In genomic region chr6:28751963-28752350, GRCh38 we compare ENCODE assay signal across 21 cellular contexts.
DNase-seq lines count a peak whose midpoint lies in the region; ATAC-seq, FAIRE-seq and TF ChIP-seq lines count a peak whose summit lies in the region.
"Had no signal": no experiment of that assay in that cellular context is flagged by ENCODE, and none has a peak within 500 bp of the region (broad histone marks: within the 10 kb centered on the region; RNA-seq: fewer than 3 reads in every experiment).

No MANE protein-coding gene starts in this region.

- no peak overlapping the region for H3K4me3 Mint-ChIP-seq in activated naive CD4-positive, alpha-beta T cell treated with anti-CD3 and anti-CD28 coated beads, Interleukin-2, amount 10 ng/mL, durations not matched to agents 7 days and 5 days

- H3K36me3 Mint-ChIP-seq in activated naive CD4-positive, alpha-beta T cell treated with anti-CD3 and anti-CD28 coated beads, Interleukin-2, amount 10 ng/mL, durations not matched to agents 7 days and 5 days = no peaks in the 10 kb centered on the region

- no peak for TF ChIP-seq EP300 in H1 (IDR thresholded peaks at IDR 0.05; ENCODE audit: borderline replicate concordance in 1 of 2, low read depth in 2 of 2, low read length in 2 of 2)

- H3K79me2 ChIP-seq in H1 (ENCODE audit: control insufficient read depth in 1 of 2, insufficient read depth in 2 of 2, low read length in 2 of 2) = no peaks in the 10 kb centered on the region

- no peak overlapping the region for H3K23ac ChIP-seq in H1 (ENCODE audit: insufficient read length)

- no peak for TF ChIP-seq RAD21 in H1 (IDR thresholded peaks at IDR 0.05 in 1 of 2, conservative IDR thresholded peaks at IDR 0.05 in 1 of 2; ENCODE audit: low read depth in 2 of 2, low read length in 2 of 2)

- POLR2A ChIA-PET in H1 (lab: Charles Lee; ENCODE audit: partially characterized antibody) = no interaction called here

- H4K20me1 ChIP-seq in H1 (replicated peaks in 1 of 2; ENCODE audit: control insufficient read depth in 1 of 2, insufficient read depth in 2 of 2, low read length in 2 of 2) = no peaks in the 10 kb centered on the region

- H3K4me1 Mint-ChIP-seq in activated naive CD4-positive, alpha-beta T cell treated with anti-CD3 and anti-CD28 coated beads, Interleukin-2, amount 10 ng/mL, durations not matched to agents 7 days and 5 days = no peaks in the 10 kb centered on the region

- H3K4me1 ChIP-seq in H1 (replicated peaks in 1 of 4; ENCODE audit: control insufficient read depth in 3 of 4, insufficient read depth in 4 of 4, low read length in 3 of 4) (peaks cover 0 to 2% (median 0%) of the 10 kb centered on the region in 4 experiments; a peak in 2 of 7 replicates), small intestine (ENCODE audit: control insufficient read depth in 2 of 2, insufficient read depth in 1 of 2, low read depth in 1 of 2, low read length in 1 of 2) (no peaks in the 10 kb centered on the region)
- H3K4me1 ChIP-seq: BE2C, SJCRH30 had no signal

- H4K5ac ChIP-seq in H1 (ENCODE audit: insufficient read length, low read depth, low read length) = no peak overlapping the region

- H3K4me2 ChIP-seq in H1 (ENCODE audit: insufficient read depth in 1 of 2, low read depth in 2 of 2, low read length in 2 of 2) = peak overlapping the region in 1 of 2 experiments; percentile 53; a peak in 2 of 4 replicates
- H3K4me2 ChIP-seq: KMS-11 had no signal

- H2AK5ac ChIP-seq in H1 (ENCODE audit: low read depth, low read length) = no peak overlapping the region

- H3K4me3 ChIP-seq in H1 (ENCODE audit: extremely low read depth in 1 of 4, insufficient read depth in 2 of 4, low read depth in 3 of 4, low read length in 4 of 4) (peak overlapping the region in 1 of 4 experiments; percentile 46; a peak in 2 of 8 replicates), small intestine (ENCODE audit: low read depth in 1 of 2, low read length in 2 of 2) (no peak overlapping the region)
- H3K4me3 ChIP-seq: SJCRH30 had no signal

- H2BK20ac ChIP-seq in H1 (ENCODE audit: low read length) = no peak overlapping the region

- H3K18ac ChIP-seq in H1 (ENCODE audit: extremely low read depth, low read length) = no peak overlapping the region

- no peak overlapping the region for H2AFZ ChIP-seq in H1 (ENCODE audit: low read length)

- H3K79me1 ChIP-seq in H1 (ENCODE audit: low read depth, low read length) = no peaks in the 10 kb centered on the region

- FAIRE-seq in G401.6 (lab: Jason Lieb, UNC) (peak; percentile 98), RCC 7860 (lab: Jason Lieb, UNC) (peak; percentile 83), H1 (lab: Jason Lieb, UNC) (no peak), small intestine (lab: Jason Lieb, UNC) (peak; percentile 81)

- H3K27me3 Mint-ChIP-seq in activated naive CD4-positive, alpha-beta T cell treated with anti-CD3 and anti-CD28 coated beads, Interleukin-2, amount 10 ng/mL, durations not matched to agents 7 days and 5 days = peaks cover 25% of the 10 kb centered on the region

- no peak overlapping the region for H2BK12ac ChIP-seq in H1 (ENCODE audit: low read depth, low read length)

- H3K36me3 ChIP-seq in H1 (ENCODE audit: control insufficient read depth in 2 of 4, insufficient read depth in 4 of 4, low read length in 3 of 4) = no peaks in the 10 kb centered on the region
- no peaks in the 10 kb centered on the region for H3K36me3 ChIP-seq in small intestine (ENCODE audit: control insufficient read depth in 2 of 2, insufficient read depth in 2 of 2, low read length in 2 of 2)
- H3K36me3 ChIP-seq: BE2C, SJCRH30 had no signal

- H3K27me3 ChIP-seq in H1 (replicated peaks in 1 of 4; ENCODE audit: control insufficient read depth in 3 of 4, extremely low read depth in 1 of 4, insufficient read depth in 3 of 4, low read length in 3 of 4) (no peaks in the 10 kb centered on the region; a peak in 2 of 7 replicates), small intestine (ENCODE audit: control insufficient read depth in 2 of 2, insufficient read depth in 2 of 2, low read length in 2 of 2) (peaks cover 0 to 14% of the 10 kb centered on the region in 2 donors)
- H3K27me3 ChIP-seq: SJCRH30 had no signal

- H2BK15ac ChIP-seq in H1 (ENCODE audit: low read length) = no peak overlapping the region

- H3K4ac ChIP-seq in H1 (replicated peaks; ENCODE audit: insufficient read length, low read depth, low read length) = no peak overlapping the region

- peak overlapping the region; percentile 12 for H3K56ac ChIP-seq in H1 (replicated peaks; ENCODE audit: insufficient read length, low read depth, low read length)

- no peak overlapping the region for H3K14ac ChIP-seq in H1 (ENCODE audit: insufficient read length)

- H3K27ac ChIP-seq in H1 (ENCODE audit: low read depth, low read length) (no peak overlapping the region), small intestine (ENCODE audit: low read depth in 1 of 2, low read length in 1 of 2) (no peak overlapping the region)
- H3K27ac ChIP-seq: KMS-11, SJCRH30 had no signal

- no peak overlapping the region for H3K27ac Mint-ChIP-seq in activated naive CD4-positive, alpha-beta T cell treated with anti-CD3 and anti-CD28 coated beads, Interleukin-2, amount 10 ng/mL, durations not matched to agents 7 days and 5 days

- H2BK5ac ChIP-seq in H1 (ENCODE audit: low read depth, low read length) = no peak overlapping the region

- 74% methylated on average over 2 of the region's 2 CpGs; no CpG with 5 or more reads in 1 of the 2 experiments for WGBS in H1 (ENCODE audit: extremely low coverage in 1 of 2, insufficient coverage in 1 of 2, insufficient read length in 1 of 2, insufficient replicate concordance in 2 of 2, low coverage in 1 of 2, low lambda C conversion rate in 2 of 2, missing lambda C conversion rate in 1 of 2), 2 experiments
- WGBS in small intestine, 3 donors = 65 to 79% (median 73%) methylated on average over 2 of the region's 2 CpGs

- no peak for TF ChIP-seq CTCF in H1 (IDR thresholded peaks at IDR 0.05; ENCODE audit: control extremely low read depth in 1 of 3, insufficient read depth in 1 of 3, low read depth in 1 of 3, low read length in 3 of 3)

- peaks cover 3% of the 10 kb centered on the region; the same call in 1 of the 2 replicates for H3K23me2 ChIP-seq in H1 (ENCODE audit: low read depth, low read length)

- no peak overlapping the region for H4K8ac ChIP-seq in H1 (ENCODE audit: extremely low read depth, insufficient read depth, low read length)

- H3K9ac ChIP-seq in H1 (replicated peaks in 1 of 4; ENCODE audit: extremely low read depth in 1 of 4, low read depth in 3 of 4, low read length in 3 of 4) = no peak overlapping the region
- H3K9ac ChIP-seq: KMS-11 had no signal

- DNase-seq in RCC 7860 (ENCODE audit: low spot score) (no peak), H1 (ENCODE audit: low read depth in 1 of 2, low spot score in 2 of 2) (no peak), small intestine (no peak), dedifferentiated amniotic fluid mesenchymal stem cell (ENCODE audit: extremely low spot score) (no peak)
- DNase-seq in activated naive CD4-positive, alpha-beta T cell treated with anti-CD3 and anti-CD28 coated beads, Interleukin-2, amount 10 ng/mL, durations not matched to agents 7 days and 5 days = no peak
- DNase-seq: ACHN; BE2C; IMR-90; MM.1S; NCI-H2029; NCI-H446 treated with DMSO at 0.1 percent for 48 hours; NCI-H526; NCI-H82; NK-92 treated with Interleukin-12 subunit alpha and Interleukin-12 subunit beta, amount 100 ng/mL, for 24 hours; PC-3; SJCRH30 had no signal

- no peak for ATAC-seq in HG03175 (IDR thresholded peaks at IDR 0.05; ENCODE audit: unreplicated experiment)
- ATAC-seq: PC-3, Right ventricle myocardium inferior, SK-N-SH treated with all-trans-retinoic acid at 6 μM for 48 hours had no signal

- H3K9me3 Mint-ChIP-seq in activated naive CD4-positive, alpha-beta T cell treated with anti-CD3 and anti-CD28 coated beads, Interleukin-2, amount 10 ng/mL, durations not matched to agents 7 days and 5 days = no peaks in the 10 kb centered on the region

- no peaks in the 10 kb centered on the region for H3K9me3 ChIP-seq in H1 (ENCODE audit: insufficient read depth in 2 of 2, low read depth in 1 of 2, low read length in 1 of 2)
- H3K9me3 ChIP-seq in small intestine (ENCODE audit: control insufficient read depth, low read depth) = no peaks in the 10 kb centered on the region
- H3K9me3 ChIP-seq: BE2C, SJCRH30 had no signal

- H2BK120ac ChIP-seq in H1 (replicated peaks; ENCODE audit: low read depth, low read length) = no peak overlapping the region

- CTCF ChIA-PET in H1 (lab: Charles Lee; ENCODE audit: partially characterized antibody) = interaction anchor here (0.6 kb wide), 2 partner anchors 16 to 531 kb away, joined by 3 read pairs; no protein-coding TSS in a partner anchor
- CTCF ChIA-PET in activated naive CD4-positive, alpha-beta T cell treated with anti-CD3 and anti-CD28 coated beads, Interleukin-2, amount 10 ng/mL, durations not matched to agents 7 days and 5 days (lab: Charles Lee) = no interaction called here

- H4K91ac ChIP-seq in H1 (replicated peaks; ENCODE audit: insufficient read length, low read length) = no peak overlapping the region

- no peak for TF ChIP-seq POLR2A in H1 (IDR thresholded peaks at IDR 0.05; ENCODE audit: control extremely low read depth in 1 of 2, low read depth in 2 of 2, low read length in 2 of 2)

TF ChIP-seq in H1, 55 proteins besides CTCF, POLR2A, EP300 and RAD21:
- TF ChIP-seq TCF12 (IDR thresholded peaks at IDR 0.05; ENCODE audit: low read depth, low read length) (no peak), YY1 (IDR thresholded peaks at IDR 0.05; ENCODE audit: low read depth, low read length) (no peak), ATF3 (IDR thresholded peaks at IDR 0.05; ENCODE audit: insufficient read depth, low read depth, low read length) (no peak), NRF1 (IDR thresholded peaks at IDR 0.05; ENCODE audit: low read depth, low read length) (no peak), SIX5 (IDR thresholded peaks at IDR 0.05; ENCODE audit: low read depth, low read length) (no peak), JUND (IDR thresholded peaks at IDR 0.05; ENCODE audit: low read length) (no peak), SP4 (IDR thresholded peaks at IDR 0.05; ENCODE audit: low read length) (no peak), CREB1 (IDR thresholded peaks at IDR 0.05) (no peak), SRF (IDR thresholded peaks at IDR 0.05; ENCODE audit: low read depth, low read length) (no peak), POLR2AphosphoS5 (IDR thresholded peaks at IDR 0.05; ENCODE audit: low read depth, low read length) (no peak), TAF7 (optimal IDR thresholded peaks at IDR 0.05; ENCODE audit: borderline replicate concordance, low read depth, low read length) (no peak), HDAC6 (IDR thresholded peaks at IDR 0.05; ENCODE audit: low read depth, low read length) (no peak), ZNF274 (IDR thresholded peaks at IDR 0.05; ENCODE audit: borderline replicate concordance, extremely low read depth, low read length) (no peak), BRCA1 (IDR thresholded peaks at IDR 0.05; ENCODE audit: low read depth, low read length) (no peak), SIRT6 (IDR thresholded peaks at IDR 0.05; ENCODE audit: low read length) (no peak)
